In the genomic region with DNA sequence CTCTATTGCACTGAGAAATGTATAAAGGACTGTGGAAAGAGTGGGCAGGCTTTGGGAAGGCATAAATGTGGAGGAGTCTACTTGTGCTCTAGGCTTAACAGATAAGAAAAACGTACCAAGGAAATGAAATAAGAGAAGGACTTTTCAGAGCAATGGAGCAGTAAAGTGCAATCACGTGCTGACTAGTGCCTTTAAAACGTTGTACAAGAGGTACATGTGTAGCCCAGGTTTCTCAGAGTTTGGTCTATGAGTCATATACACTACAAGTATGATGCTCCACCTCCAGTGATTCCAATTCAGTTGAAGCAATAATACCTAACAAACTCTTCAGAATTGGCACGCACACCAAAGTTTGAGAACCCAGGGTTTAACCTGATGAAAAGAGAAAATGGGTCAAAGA, we compare ENCODE assay signal across 15 cellular contexts.
"Had no signal": no experiment of that assay in that cellular context is flagged by ENCODE, and none has a peak within 500 bp of the region (broad histone marks: within the 10 kb centered on the region; RNA-seq: fewer than 3 reads in every experiment).

No MANE protein-coding gene starts in this region.

- H3K27me3 ChIP-seq: vagina had no signal

- H3K9me3 ChIP-seq: vagina had no signal

- H3K4me3 ChIP-seq: coronary artery, vagina had no signal

- H3K4me1 ChIP-seq: vagina had no signal

- H3K27ac ChIP-seq: coronary artery, vagina had no signal

- H3K36me3 ChIP-seq: vagina had no signal

- DNase-seq: activated B cell treated with CpG ODN at 0.5 μM for 24 hours; activated CD4-positive, alpha-beta T cell treated with anti-CD3 and anti-CD28 coated beads, Interleukin-2, amount 50 U/mL, for 4 hours; activated gamma-delta T cell treated with Interleukin-2 at 50 U/mL for 16 hours; activated naive CD8-positive, alpha-beta T cell treated with anti-CD3 and anti-CD28 coated beads, Interleukin-2, amount 10 ng/mL, durations not matched to agents 7 days and 5 days; activated T-cell treated with anti-CD3 and anti-CD28 coated beads, Interleukin-2, amount 50 U/mL, for 48 hours; aorta; effector CD4-positive, alpha-beta T cell; hypothalamus; left cardiac atrium; natural killer cell; right cardiac atrium; small intestine; T-helper 2 cell had no signal

- ATAC-seq: natural killer cell, right cardiac atrium had no signal
